Comparison of ENCODE assay signal across 17 cellular contexts in the genomic region with DNA sequence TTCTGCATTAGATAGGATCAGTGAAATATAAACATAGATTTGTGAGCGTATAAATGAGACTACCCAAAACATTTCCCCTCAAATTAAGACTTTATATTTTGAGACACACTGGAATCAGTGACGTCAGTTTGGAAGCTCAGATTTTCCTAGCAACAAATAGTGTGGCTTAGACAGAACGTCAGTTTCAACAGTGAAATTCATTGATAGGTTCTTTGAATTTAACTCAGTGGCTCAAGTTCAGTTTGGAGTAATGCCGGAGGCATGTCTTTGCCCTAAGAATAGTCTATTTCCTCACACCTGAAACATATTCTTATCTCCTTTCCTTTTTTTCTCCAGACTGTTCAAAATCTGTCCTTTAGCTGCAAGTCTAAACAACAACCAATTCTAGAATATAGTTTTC.
"Had no signal": no experiment of that assay in that cellular context is flagged by ENCODE, and none has a peak within 500 bp of the region (broad histone marks: within the 10 kb centered on the region; RNA-seq: fewer than 3 reads in every experiment).

No MANE protein-coding gene starts in this region.

- H3K4me3 ChIP-seq: gastroesophageal sphincter, left lung, prostate gland, testis, upper lobe of left lung had no signal

- H3K27me3 ChIP-seq: gastroesophageal sphincter, left lung, testis, upper lobe of left lung had no signal

- H3K4me1 ChIP-seq: gastroesophageal sphincter, left lung, prostate gland, testis, upper lobe of left lung had no signal

- H3K36me3 ChIP-seq: gastroesophageal sphincter, left lung, prostate gland, upper lobe of left lung had no signal

- H3K9me3 ChIP-seq: left lung, prostate gland, testis, upper lobe of left lung had no signal

- ATAC-seq: activated naive CD8-positive, alpha-beta T cell treated with anti-CD3 and anti-CD28 coated beads, Interleukin-2, amount 50 U/mL, for 24 hours; gastroesophageal sphincter; left lung; natural killer cell treated with Interleukin-12 subunit alpha and Interleukin-12 subunit beta and Interleukin-15 and Interleukin-18, amount 100 ng/mL, for 72 hours; right cardiac atrium; stimulated activated naive CD8-positive, alpha-beta T cell treated with anti-CD3 and anti-CD28 coated beads, Interleukin-15, amount 100 ng/mL, for 72 hours had no signal

- DNase-seq: activated CD4-positive, alpha-beta T cell treated with anti-CD3 and anti-CD28 coated beads for 1 hour; activated CD4-positive, alpha-beta T cell treated with anti-CD3 and anti-CD28 coated beads, Interleukin-2, amount 50 U/mL, for 4 hours; activated naive CD4-positive, alpha-beta T cell treated with anti-CD3 and anti-CD28 coated beads for 36 hours; activated naive CD8-positive, alpha-beta T cell treated with anti-CD3 and anti-CD28 coated beads, Interleukin-2, amount 50 U/mL, for 24 hours; activated T-cell treated with anti-CD3 and anti-CD28 coated beads for 4 hours; erythroblast; islet precursor cell; left lung; occipital lobe; right cardiac atrium; stimulated activated naive CD8-positive, alpha-beta T cell treated with anti-CD3 and anti-CD28 coated beads, Interleukin-15, amount 100 ng/mL, for 72 hours; T-helper 9 cell; testis; upper lobe of left lung had no signal
